14 cellular contexts compared by ENCODE assay signal in the genomic region with DNA sequence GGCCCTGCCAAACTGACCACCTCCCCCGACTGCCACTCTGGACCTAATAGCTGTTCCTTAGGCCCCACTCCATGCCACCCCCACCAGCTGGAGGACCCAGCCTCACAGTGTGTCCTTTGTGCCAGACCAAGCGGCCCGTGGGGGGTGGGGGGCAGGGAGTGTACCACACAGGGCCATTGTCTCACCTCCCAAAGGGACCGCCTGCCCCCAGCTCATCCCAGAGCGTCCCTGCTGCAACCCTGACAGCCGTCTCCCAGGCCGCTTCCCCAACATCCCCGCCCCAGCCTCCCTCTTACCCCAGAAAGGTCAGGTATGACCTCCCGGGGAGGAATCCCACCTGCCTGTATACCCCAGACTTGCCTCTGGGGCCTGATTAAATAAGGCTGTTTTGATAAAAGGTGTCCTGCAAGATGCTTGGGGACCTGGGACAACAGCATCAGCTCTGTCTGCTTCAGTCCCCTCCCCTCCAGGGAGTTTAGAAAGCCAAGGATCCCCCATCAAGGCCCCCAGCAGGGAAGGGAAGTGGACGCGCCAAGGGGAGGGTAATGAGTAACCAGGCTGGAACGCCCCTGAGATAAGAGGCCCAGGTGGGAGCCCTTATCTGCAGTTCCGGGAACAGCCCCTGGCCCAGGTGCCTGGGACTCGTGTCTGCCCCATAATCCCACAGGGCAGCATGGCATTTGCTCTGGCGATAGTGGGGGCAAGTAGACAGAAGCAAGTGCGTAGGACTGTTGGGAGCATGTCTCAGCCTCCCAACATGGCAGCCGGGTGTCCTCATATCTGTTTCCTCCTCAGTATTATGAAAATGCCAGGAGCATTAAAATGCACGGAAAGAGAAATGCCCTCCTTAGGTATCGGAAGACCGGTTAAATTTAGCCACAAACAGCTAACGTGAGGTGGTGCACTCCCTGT. TPM values are rescaled to one million over a fixed set of nuclear protein-coding genes. Genes with fewer than 3 reads are reported as not detected.
DNase-seq lines count a peak whose midpoint lies in the region; ATAC-seq, FAIRE-seq and TF ChIP-seq lines count a peak whose summit lies in the region.
"Had no signal": no experiment of that assay in that cellular context is flagged by ENCODE, and none has a peak within 500 bp of the region (broad histone marks: within the 10 kb centered on the region; RNA-seq: fewer than 3 reads in every experiment).

No MANE protein-coding gene starts in this region.

- H3K9me3 Mint-ChIP-seq in natural killer cell, result no peaks in the 10 kb centered on the region
- H3K9me3 Mint-ChIP-seq: stimulated activated naive CD8-positive, alpha-beta T cell treated with anti-CD3 and anti-CD28 coated beads, Interleukin-15, amount 100 ng/mL, for 72 hours had no signal

- ATAC-seq in esophagus mucosa (no peak), natural killer cell (no peak)
- ATAC-seq: stimulated activated naive CD8-positive, alpha-beta T cell treated with anti-CD3 and anti-CD28 coated beads, Interleukin-15, amount 100 ng/mL, for 72 hours had no signal

- H3K4me1 Mint-ChIP-seq in natural killer cell, result peaks cover 22 to 23% of the 10 kb centered on the region in 2 donors

- H3K36me3 ChIP-seq in HUES64 (ENCODE audit: insufficient read depth, low read length) (peaks cover 4% of the 10 kb centered on the region; the same call in 1 of the 2 replicates), bronchial epithelial cell (ENCODE audit: control insufficient read depth, insufficient read depth, low read length) (peaks cover 19% of the 10 kb centered on the region), liver (ENCODE audit: control insufficient read depth in 4 of 4, insufficient read depth in 3 of 4, low read depth in 1 of 4, low read length in 3 of 4) (peaks cover 3 to 14% (median 7%) of the 10 kb centered on the region in 4 donors), small intestine (ENCODE audit: control insufficient read depth in 2 of 2, insufficient read depth in 2 of 2, low read length in 2 of 2) (no peaks in the 10 kb centered on the region)

- H3K27me3 ChIP-seq in HUES64 (ENCODE audit: insufficient read depth, low read length) (no peaks in the 10 kb centered on the region), bronchial epithelial cell (ENCODE audit: control insufficient read depth, insufficient read depth, low read length) (no peaks in the 10 kb centered on the region), liver (ENCODE audit: control insufficient read depth in 4 of 4, insufficient read depth in 4 of 4, low read length in 3 of 4) (no peaks in the 10 kb centered on the region), small intestine (ENCODE audit: control insufficient read depth in 2 of 2, insufficient read depth in 2 of 2, low read length in 2 of 2) (no peaks in the 10 kb centered on the region)

- H3K4me3 ChIP-seq in HUES64 (ENCODE audit: low read length), result no peak overlapping the region
- no peak overlapping the region for H3K4me3 ChIP-seq in bronchial epithelial cell (ENCODE audit: low read depth, low read length)
- H3K4me3 ChIP-seq in liver (ENCODE audit: low read depth in 1 of 3, low read length in 3 of 3), result no peak overlapping the region
- H3K4me3 ChIP-seq in small intestine (ENCODE audit: low read depth in 1 of 2, low read length in 2 of 2), result no peak overlapping the region

- DNase-seq in bronchial epithelial cell (ENCODE audit: low read depth) (peak; percentile 40), small intestine (peak; percentile 96), cerebellar nuclear complex (lab: John Stamatoyannopoulos, UW) (no peak), natural killer cell (no peak), NCI-H146 (lab: John Stamatoyannopoulos, UW) (no peak)
- DNase-seq: activated CD8-positive, alpha-beta memory T cell treated with anti-CD3 and anti-CD28 coated beads, Interleukin-2, amount 50 U/mL, for 4 hours; NCI-H1694; stimulated activated naive CD8-positive, alpha-beta T cell treated with anti-CD3 and anti-CD28 coated beads, Interleukin-15, amount 100 ng/mL, for 72 hours had no signal

- TF ChIP-seq CTCF in bronchial epithelial cell (IDR thresholded peaks at IDR 0.05; ENCODE audit: insufficient read depth, low read length, severe bottlenecking) (no peak), liver (IDR thresholded peaks at IDR 0.05; ENCODE audit: low read depth, low read length, missing input control) (no peak), natural killer cell (IDR thresholded peaks at IDR 0.05) (no peak)

- 49% methylated on average over 21 of the region's 21 CpGs for WGBS in HUES64
- WGBS in liver, result 27% methylated on average over 21 of the region's 21 CpGs
- 17 to 55% (median 31%) methylated on average over 21 of the region's 21 CpGs for WGBS in small intestine, 3 donors

- H3K27ac Mint-ChIP-seq in natural killer cell, result no peak overlapping the region
- H3K27ac Mint-ChIP-seq: stimulated activated naive CD8-positive, alpha-beta T cell treated with anti-CD3 and anti-CD28 coated beads, Interleukin-15, amount 100 ng/mL, for 72 hours had no signal

- FAIRE-seq in bronchial epithelial cell (lab: Jason Lieb, UNC) (peak; percentile 55), small intestine (lab: Jason Lieb, UNC) (no peak)
- FAIRE-seq: GM12891 had no signal

- peaks cover 1 to 13% of the 10 kb centered on the region in 2 donors for H3K27me3 Mint-ChIP-seq in natural killer cell (ENCODE audit: low read depth in 2 of 2)

- no peak overlapping the region for H3K4me3 Mint-ChIP-seq in natural killer cell
- H3K4me3 Mint-ChIP-seq: stimulated activated naive CD8-positive, alpha-beta T cell treated with anti-CD3 and anti-CD28 coated beads, Interleukin-15, amount 100 ng/mL, for 72 hours had no signal

- H3K27ac ChIP-seq in HUES64 (ENCODE audit: low read depth, low read length), result peak overlapping the region; percentile 28; the same call in 1 of the 2 replicates
- H3K27ac ChIP-seq in liver (ENCODE audit: low read depth in 1 of 2, low read length in 2 of 2), result peak overlapping the region; percentile 84 to 91
- peak overlapping the region; percentile 83 to 95 for H3K27ac ChIP-seq in small intestine (ENCODE audit: low read depth in 1 of 2, low read length in 1 of 2)

- no peaks in the 10 kb centered on the region for H3K36me3 Mint-ChIP-seq in natural killer cell

- intact Hi-C loops in natural killer cell (cut with micrococcal nuclease), result loop anchor here (5.0 kb wide), 1 partner anchor 82 kb away; a partner anchor contains a TSS

- H3K9me3 ChIP-seq in HUES64 (ENCODE audit: insufficient read depth, low read depth, low read length) (no peaks in the 10 kb centered on the region), liver (ENCODE audit: control insufficient read depth in 4 of 4, low read length in 3 of 4) (no peaks in the 10 kb centered on the region), small intestine (ENCODE audit: control insufficient read depth, low read depth) (no peaks in the 10 kb centered on the region)

- TF ChIP-seq RAD21 in liver (IDR thresholded peaks at IDR 0.05), result peak; percentile 15 to 26

- no peak overlapping the region for H3K9ac ChIP-seq in HUES64 (ENCODE audit: low read depth, low read length)
- H3K9ac ChIP-seq in liver (ENCODE audit: low read depth in 1 of 2, low read length in 2 of 2), result peak overlapping the region in 1 of 2 donors; percentile 32

- peaks cover 21% of the 10 kb centered on the region for H3K4me1 ChIP-seq in HUES64 (ENCODE audit: insufficient read depth, low read length)
- H3K4me1 ChIP-seq in liver (ENCODE audit: control insufficient read depth in 4 of 4, insufficient read depth in 4 of 4, low read length in 3 of 4), result peaks cover 21 to 77% (median 58%) of the 10 kb centered on the region in 4 donors
- H3K4me1 ChIP-seq in small intestine (ENCODE audit: control insufficient read depth in 2 of 2, insufficient read depth in 1 of 2, low read depth in 1 of 2, low read length in 1 of 2), result peaks cover 1% of the 10 kb centered on the region in 2 donors

TF ChIP-seq in liver, 16 proteins besides CTCF, POLR2A, EP300 and RAD21 (continues in another document):
- TF ChIP-seq JUND (IDR thresholded peaks at IDR 0.05) (peak; percentile 19 to 59), SP1 (IDR thresholded peaks at IDR 0.05) (peak; percentile 66), RXRA (IDR thresholded peaks at IDR 0.05) (peak; percentile 71 to 81)

RNA-seq across cellular contexts. Expression of a gene that starts 9.0 kb away (rescaled TPM):
- polyA plus RNA-seq in HUES64 (2013, experiment 1 of 2), result 10.7 TPM
- polyA plus RNA-seq in HUES64 (2013, experiment 2 of 2), result 14.1 TPM
- total RNA-seq in bronchial epithelial cell (5.8 and 11.0 TPM in 2 replicates), liver (10 to 100 TPM; 10.2 to 18.8 TPM), esophagus mucosa (117 TPM), natural killer cell (under 1 TPM in 2 of 3 donors, not detected in 1; 0.27 to 0.78 TPM)
- polyA plus RNA-seq in liver (10 to 100 TPM; 43.6 to 66.6 TPM), small intestine (10 to 100 TPM; 19.7 to 81.5 (median 29.5) TPM)

RNA-seq across cellular contexts. Expression of a gene that starts 10.6 kb away (rescaled TPM):
- not detected for polyA plus RNA-seq in HUES64 (2013, experiment 1 of 2)
- polyA plus RNA-seq in HUES64 (2013, experiment 2 of 2), result not detected
- not detected in 2 replicates for total RNA-seq in bronchial epithelial cell
- 1 to 10 TPM in 1 of 2 donors, under 1 TPM in 1; 0.33 to 3.4 TPM for total RNA-seq in liver
- 1 to 10 TPM in 1 of 2 donors, under 1 TPM in 1; 0.81 to 2.3 TPM for polyA plus RNA-seq in liver
- polyA plus RNA-seq in small intestine, result 100 to 1,000 TPM; 174 to 256 (median 210) TPM
- total RNA-seq in esophagus mucosa, result not detected
- 1 to 10 TPM; 1.4 to 3.4 (median 2.6) TPM for total RNA-seq in natural killer cell
- total RNA-seq: fibroblast of villous mesenchyme, myocyte had no signal

RNA-seq across cellular contexts. Expression of a gene that starts 39.4 kb away (rescaled TPM):
- 30.5 TPM for polyA plus RNA-seq in HUES64 (2013, experiment 1 of 2)
- polyA plus RNA-seq in HUES64 (2013, experiment 2 of 2), result 32.1 TPM
- 36.1 and 41.5 TPM in 2 replicates for total RNA-seq in bronchial epithelial cell
- total RNA-seq in liver, result 10 to 100 TPM; 17.4 to 26.4 TPM
- 10 to 100 TPM; 15.1 to 18.2 TPM for polyA plus RNA-seq in liver
- 10 to 100 TPM; 44.4 to 73.2 (median 67.5) TPM for polyA plus RNA-seq in small intestine
- total RNA-seq in esophagus mucosa, result 28.4 TPM
- 10 to 100 TPM; 69.3 to 87.8 (median 80.2) TPM for total RNA-seq in natural killer cell

RNA-seq across cellular contexts. Expression of a gene that starts 50.0 kb away (rescaled TPM):
- polyA plus RNA-seq in HUES64 (2013, experiment 1 of 2), result 7.2 TPM
- polyA plus RNA-seq in HUES64 (2013, experiment 2 of 2), result 8.3 TPM
- total RNA-seq in bronchial epithelial cell (8.1 and 14.2 TPM in 2 replicates), liver (1 to 10 TPM; 7.8 to 8.9 TPM), esophagus mucosa (10.5 TPM), natural killer cell (under 1 TPM; 0.09 to 0.16 (median 0.10) TPM)
- polyA plus RNA-seq in liver (10 to 100 TPM in 1 of 2 donors, 1 to 10 TPM in 1; 7.9 to 14.0 TPM), small intestine (100 to 1,000 TPM in 2 of 3 donors, 10 to 100 TPM in 1; 48.2 to 129 (median 129) TPM)

Comparison
In these comparisons a context has a peak if more than half of its experiments do, and no peak if none do; other contexts are left out.
1. H3K27ac ChIP-seq: peak in every context shown above with its lines; median percentile 89 in small intestine; 88 in liver; 28 in HUES64.
2. DNase-seq: peak in bronchial epithelial cell (single experiment) and small intestine (single experiment); none in cerebellar nuclear complex (0 of 2), natural killer cell (single experiment) and NCI-H146 (single experiment).